1 cellular context compared by ENCODE assay signal in the genomic region with DNA sequence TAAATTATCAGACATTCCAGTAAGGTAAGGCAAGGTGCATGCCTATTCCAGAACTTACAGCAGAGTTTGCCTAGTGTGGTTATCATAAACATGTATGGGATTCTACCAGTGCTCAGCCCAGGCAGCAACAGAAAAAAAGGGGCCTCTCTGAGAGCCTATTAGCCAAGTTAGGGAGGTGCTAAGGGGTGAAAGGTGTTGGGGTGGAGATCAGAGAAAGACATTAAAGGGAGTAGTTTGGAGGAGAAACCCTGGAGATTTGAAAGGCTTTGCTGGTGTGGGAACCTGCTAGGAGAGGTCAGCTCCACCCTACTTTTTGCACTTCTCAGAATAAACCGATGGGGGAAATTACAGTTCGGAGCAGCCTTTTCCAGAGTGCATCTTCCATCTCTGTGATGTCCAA.
TF ChIP-seq lines count a peak whose summit lies in the region.

No MANE protein-coding gene starts in this region.

TF ChIP-seq in H1, 55 proteins besides CTCF, POLR2A, EP300 and RAD21:
- TF ChIP-seq TBP (IDR thresholded peaks at IDR 0.05; ENCODE audit: low read depth, low read length) = no peak
- no peak for TF ChIP-seq EGR1 (IDR thresholded peaks at IDR 0.05; ENCODE audit: borderline replicate concordance, low read depth, low read length)
- no peak for TF ChIP-seq BRCA1 (IDR thresholded peaks at IDR 0.05; ENCODE audit: low read depth, low read length)
- no peak for TF ChIP-seq CREB1 (IDR thresholded peaks at IDR 0.05)
- no peak for TF ChIP-seq CHD1 (IDR thresholded peaks at IDR 0.05; ENCODE audit: low read depth, low read length)
- TF ChIP-seq, protein P1, sequence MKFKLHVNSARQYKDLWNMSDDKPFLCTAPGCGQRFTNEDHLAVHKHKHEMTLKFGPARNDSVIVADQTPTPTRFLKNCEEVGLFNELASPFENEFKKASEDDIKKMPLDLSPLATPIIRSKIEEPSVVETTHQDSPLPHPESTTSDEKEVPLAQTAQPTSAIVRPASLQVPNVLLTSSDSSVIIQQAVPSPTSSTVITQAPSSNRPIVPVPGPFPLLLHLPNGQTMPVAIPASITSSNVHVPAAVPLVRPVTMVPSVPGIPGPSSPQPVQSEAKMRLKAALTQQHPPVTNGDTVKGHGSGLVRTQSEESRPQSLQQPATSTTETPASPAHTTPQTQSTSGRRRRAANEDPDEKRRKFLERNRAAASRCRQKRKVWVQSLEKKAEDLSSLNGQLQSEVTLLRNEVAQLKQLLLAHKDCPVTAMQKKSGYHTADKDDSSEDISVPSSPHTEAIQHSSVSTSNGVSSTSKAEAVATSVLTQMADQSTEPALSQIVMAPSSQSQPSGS (IDR thresholded peaks at IDR 0.05; ENCODE audit: low read length) = no peak
- no peak for TF ChIP-seq JUND (IDR thresholded peaks at IDR 0.05; ENCODE audit: low read length)
- TF ChIP-seq JUN (IDR thresholded peaks at IDR 0.05; ENCODE audit: low read depth, low read length) = no peak
- TF ChIP-seq SIRT6 (IDR thresholded peaks at IDR 0.05; ENCODE audit: low read length) = no peak
